Comparison of ENCODE assay signal across 21 cellular contexts in the genomic region with DNA sequence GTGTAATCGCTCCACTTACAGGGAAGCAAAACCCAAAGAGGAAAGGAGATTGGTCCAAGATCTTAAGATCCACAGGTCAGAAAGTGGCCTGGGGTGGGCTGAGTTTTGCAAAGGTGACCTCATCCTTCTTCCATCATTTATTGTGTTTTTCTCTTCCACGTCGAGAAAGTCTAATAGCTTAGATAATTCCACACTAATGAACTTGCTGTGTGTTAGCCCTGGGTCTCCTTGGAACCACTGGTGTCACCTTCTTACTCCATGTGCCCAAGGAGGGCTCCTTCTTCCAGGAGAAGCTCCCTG. TPM values are rescaled to one million over a fixed set of nuclear protein-coding genes. Genes with fewer than 3 reads are reported as not detected.
DNase-seq lines count a peak whose midpoint lies in the region; ATAC-seq, FAIRE-seq and TF ChIP-seq lines count a peak whose summit lies in the region.
"Had no signal": no experiment of that assay in that cellular context is flagged by ENCODE, and none has a peak within 500 bp of the region (broad histone marks: within the 10 kb centered on the region; RNA-seq: fewer than 3 reads in every experiment).

No MANE protein-coding gene starts in this region.

- H3K4me1 ChIP-seq in HepG2 (ENCODE audit: insufficient read depth, low read length), result peaks cover 86% of the 10 kb centered on the region
- no peaks in the 10 kb centered on the region for H3K4me1 ChIP-seq in right lobe of liver
- no peaks in the 10 kb centered on the region for H3K4me1 ChIP-seq in kidney (ENCODE audit: control insufficient read depth in 1 of 2, insufficient read depth in 1 of 2, low read depth in 1 of 2, low read length in 2 of 2)
- no peaks in the 10 kb centered on the region for H3K4me1 ChIP-seq in effector memory CD4-positive, alpha-beta T cell (ENCODE audit: control insufficient read depth, insufficient read depth, low read length, poor library complexity, severe bottlenecking)
- no peaks in the 10 kb centered on the region for H3K4me1 ChIP-seq in foreskin keratinocyte
- H3K4me1 ChIP-seq: A549, Caco-2 had no signal

- H3K4me3 ChIP-seq in HepG2 (replicated peaks in 1 of 3; ENCODE audit: insufficient read depth in 1 of 3, low read depth in 2 of 3, low read length in 3 of 3), result peak overlapping the region; percentile 64 to 83 (median 66); a peak in 5 of 6 replicates
- no peak overlapping the region for H3K4me3 ChIP-seq in right lobe of liver
- peak overlapping the region; percentile 73 to 85 for H3K4me3 ChIP-seq in kidney (ENCODE audit: low read length in 2 of 2)
- H3K4me3 ChIP-seq in effector memory CD4-positive, alpha-beta T cell (ENCODE audit: insufficient read depth, low read depth, low read length, poor library complexity, severe bottlenecking), result no peak overlapping the region
- H3K4me3 ChIP-seq: A549, GM23338 had no signal

- no peak for TF ChIP-seq RAD21 in HepG2 (CRISPR knock-in tag; IDR thresholded peaks at IDR 0.05)

- H3K9me3 ChIP-seq in HepG2 (ENCODE audit: low read length), result no peaks in the 10 kb centered on the region
- H3K9me3 ChIP-seq in right lobe of liver, result no peaks in the 10 kb centered on the region
- H3K9me3 ChIP-seq in kidney (ENCODE audit: control insufficient read depth in 1 of 2, low read length in 2 of 2), result no peaks in the 10 kb centered on the region
- H3K9me3 ChIP-seq in effector memory CD4-positive, alpha-beta T cell (ENCODE audit: control insufficient read depth, low read length), result no peaks in the 10 kb centered on the region
- H3K9me3 ChIP-seq: A549 had no signal

- no peaks in the 10 kb centered on the region for H4K20me1 ChIP-seq in HepG2 (ENCODE audit: insufficient read depth, low read length)

- 62% methylated on average over 3 of the region's 3 CpGs for WGBS in HepG2 (ENCODE audit: low lambda C conversion rate)
- 60% methylated on average over 1 of the region's 3 CpGs for WGBS in right lobe of liver (ENCODE audit: insufficient coverage, low coverage, low lambda C conversion rate, missing lambda C conversion rate)

- H3K27me3 ChIP-seq in HepG2 (ENCODE audit: control insufficient read depth in 1 of 2, insufficient read depth in 2 of 2, low read length in 2 of 2), result no peaks in the 10 kb centered on the region
- no peaks in the 10 kb centered on the region for H3K27me3 ChIP-seq in right lobe of liver
- H3K27me3 ChIP-seq in effector memory CD4-positive, alpha-beta T cell (replicated peaks; ENCODE audit: control insufficient read depth, insufficient read depth, low read length, poor library complexity, severe bottlenecking), result peaks cover 3% of the 10 kb centered on the region
- H3K27me3 ChIP-seq in foreskin keratinocyte, result peaks cover 23% of the 10 kb centered on the region

- H3K27ac ChIP-seq in HepG2 (ENCODE audit: extremely low read length, insufficient read depth, low read length) (peak overlapping the region; percentile 72), right lobe of liver (no peak overlapping the region), kidney (ENCODE audit: low read depth in 2 of 2, low read length in 2 of 2) (peak overlapping the region; percentile 81 to 91), substantia nigra (ENCODE audit: low read depth, low read length, poor library complexity, severe bottlenecking) (peak overlapping the region; percentile 97), foreskin keratinocyte (no peak overlapping the region)
- H3K27ac ChIP-seq in effector memory CD4-positive, alpha-beta T cell (ENCODE audit: insufficient read depth, low read length, poor library complexity, severe bottlenecking), result no peak overlapping the region
- H3K27ac ChIP-seq: 22Rv1, A549, C4-2B had no signal

- ATAC-seq in HepG2 (no peak), right lobe of liver (no peak), foreskin keratinocyte (no peak)

- in situ Hi-C loops in HepG2 (cut with HindIII; ENCODE audit: extremely low pct_ligation_motif_present, low pct_unique_long_range_greater_than_20kb), result loop anchor here (5.0 kb wide), 1 partner anchor 33 kb away; no protein-coding TSS in a partner anchor

- no peak for DNase-seq in HepG2 (ENCODE audit: low spot score)
- no peak for DNase-seq in right lobe of liver
- no peak for DNase-seq in kidney
- no peak for DNase-seq in substantia nigra (lab: John Stamatoyannopoulos, UW)
- DNase-seq in NCI-H748 (lab: John Stamatoyannopoulos, UW; ENCODE audit: unreplicated experiment), result no peak
- DNase-seq in effector memory CD4-positive, alpha-beta T cell, result no peak
- no peak for DNase-seq in foreskin keratinocyte
- DNase-seq: AML-193; Caco-2; CD4-positive, alpha-beta T cell; GDM1; HCEC 1CT; HFFc6 had no signal

- CTCF ChIA-PET in HepG2 (lab: Yijun Ruan, JAX; ENCODE audit: low intra/inter-chr PET ratio, low total read pairs), result interaction anchor here (1.4 to 3.9 kb wide), 2 partner anchors 31 to 87 kb away, joined by 3 to 20 read pairs; no protein-coding TSS in a partner anchor

- TF ChIP-seq CTCF in HepG2 (CRISPR knock-in tag; IDR thresholded peaks at IDR 0.05) (no peak), right lobe of liver (IDR thresholded peaks at IDR 0.05) (no peak), kidney (IDR thresholded peaks at IDR 0.05; ENCODE audit: borderline replicate concordance, extremely low read depth, insufficient read depth) (no peak), foreskin keratinocyte (conservative IDR thresholded peaks at IDR 0.05) (no peak)

- peak overlapping the region; percentile 84 for H3K4me2 ChIP-seq in HepG2 (ENCODE audit: low read depth, low read length)
- H3K4me2 ChIP-seq: A549, GM23338 had no signal

- TF ChIP-seq EP300 in HepG2 (IDR thresholded peaks at IDR 0.05; ENCODE audit: low read depth in 2 of 2, low read length in 2 of 2) (no peak), HepG2 (CRISPR knock-in tag; IDR thresholded peaks at IDR 0.05; ENCODE audit: borderline replicate concordance) (no peak)

- H3K79me2 ChIP-seq in HepG2 (ENCODE audit: insufficient read depth, low read length), result peaks cover 33% of the 10 kb centered on the region

- POLR2A ChIA-PET in HepG2 (lab: Yijun Ruan, JAX), result interaction anchor here (1.2 to 7.6 kb wide), 14 partner anchors 11 to 125 kb away, joined by 3 to 72 read pairs (median 15); partner anchors contain the start of gene TP53RK

- intact Hi-C loops in HepG2 (cut with micrococcal nuclease; ENCODE audit: unreplicated experiment), result no loop called here
- intact Hi-C loops in right lobe of liver (cut with DNase I), result no loop called here
- intact Hi-C loops in kidney (cut with DNase I), result no loop called here

- H3K36me3 ChIP-seq in HepG2 (replicated peaks in 1 of 2; ENCODE audit: control insufficient read depth in 1 of 2, insufficient read depth in 2 of 2, low read length in 2 of 2) (peaks cover 0 to 1% of the 10 kb centered on the region in 2 experiments; a peak in 2 of 5 replicates), right lobe of liver (no peaks in the 10 kb centered on the region), kidney (ENCODE audit: control insufficient read depth in 1 of 2, insufficient read depth in 2 of 2, low read length in 2 of 2) (peaks cover 0 to 3% of the 10 kb centered on the region in 2 donors)
- H3K36me3 ChIP-seq in effector memory CD4-positive, alpha-beta T cell (ENCODE audit: control insufficient read depth, insufficient read depth, low read length), result no peaks in the 10 kb centered on the region

- H3K9ac ChIP-seq in HepG2 (ENCODE audit: insufficient read depth, low read depth, low read length), result peak overlapping the region; percentile 27
- H3K9ac ChIP-seq in kidney (ENCODE audit: low read length in 2 of 2), result peak overlapping the region in 1 of 2 donors; percentile 72

- no peak overlapping the region for H2AFZ ChIP-seq in HepG2 (ENCODE audit: low read length)
- H2AFZ ChIP-seq: GM23338 had no signal

- TF ChIP-seq POLR2A in HepG2 (IDR thresholded peaks at IDR 0.05; ENCODE audit: insufficient read depth in 1 of 2, low read depth in 2 of 2, low read length in 2 of 2), result no peak
- no peak for TF ChIP-seq POLR2A in right lobe of liver (IDR thresholded peaks at IDR 0.05)

- no TSS peak for BruUV-seq in HepG2 (replicated peaks; lab: Mats Ljungman, UMichigan)

- no peak for FAIRE-seq in HepG2 (lab: Jason Lieb, UNC)
- FAIRE-seq in kidney (lab: Jason Lieb, UNC), result no peak
- FAIRE-seq: A549, GM12892, GM18507, H54, HTR-8/SVneo had no signal

RNA-seq across cellular contexts. Expression of gene SLC13A3, which starts 1.7 kb away (rescaled TPM):
- total RNA-seq in HepG2 (2016; rRNA removed; fragmentation: Illumina TruSeq; extraction: Trizol) (27.9 and 66.5 TPM in 2 replicates), right lobe of liver (10 to 100 TPM in 3 of 6 experiments, 1 to 10 TPM in 3; 3.7 to 14.6 (median 9.3) TPM), kidney (31.5 TPM), foreskin keratinocyte (3.1 and 5.1 TPM in 2 replicates)
- total RNA-seq in HepG2 (2016; cell fraction: cytosol; rRNA removed; fragmentation: Illumina TruSeq; extraction: Trizol; ENCODE audit: low read depth), result 23.8 and 30.4 TPM in 2 replicates
- total RNA-seq in HepG2 (2016; cell fraction: insoluble cytoplasmic fraction; rRNA removed; fragmentation: Illumina TruSeq; extraction: Trizol), result 29.2 and 65.4 TPM in 2 replicates
- 25.6 and 35.7 TPM in 2 replicates for total RNA-seq in HepG2 (2016; cell fraction: membrane; rRNA removed; fragmentation: Illumina TruSeq; extraction: Trizol)
- total RNA-seq in HepG2 (2016; cell fraction: nucleus; rRNA removed; fragmentation: Illumina TruSeq; extraction: Trizol), result 59.9 and 65.1 TPM in 2 replicates
- polyA plus RNA-seq in HepG2 (2011; rRNA removed) (63.3 and 76.0 TPM in 2 replicates), kidney (ENCODE audit: insufficient read depth, low read depth, low replicate concordance) (241 TPM), foreskin keratinocyte (4.6 and 5.3 TPM in 2 replicates)
- 40.8 and 74.9 TPM in 2 replicates for polyA plus RNA-seq in HepG2 (2011; cell fraction: cytosol; rRNA removed)
- 88.1 and 138 TPM in 2 replicates for polyA plus RNA-seq in HepG2 (2011; cell fraction: nucleus; rRNA removed)
- polyA plus RNA-seq in HepG2 (2012), result 42.2 and 59.1 TPM in 2 replicates
- 25.1 and 35.1 TPM in 2 replicates for polyA plus RNA-seq in HepG2 (2016; cell fraction: cytosol; fragmentation: Illumina TruSeq; extraction: Trizol; ENCODE audit: low read depth)
- polyA plus RNA-seq in HepG2 (2016; cell fraction: insoluble cytoplasmic fraction; fragmentation: Illumina TruSeq; extraction: Trizol; ENCODE audit: low read depth), result 30.5 and 31.8 TPM in 2 replicates
- 24.6 and 30.2 TPM in 2 replicates for polyA plus RNA-seq in HepG2 (2016; cell fraction: membrane; fragmentation: Illumina TruSeq; extraction: Trizol; ENCODE audit: low read depth)
- polyA plus RNA-seq in HepG2 (2016; cell fraction: nucleus; fragmentation: Illumina TruSeq; extraction: Trizol; ENCODE audit: insufficient read depth, low read depth), result 99.0 and 99.2 TPM in 2 replicates
- 0.42 and 193 TPM in 2 replicates for polyA minus RNA-seq in HepG2 (2011; rRNA and poly(A)+ RNA removed; ENCODE audit: low replicate concordance)
- 32.3 and 43.5 TPM in 2 replicates for polyA minus RNA-seq in HepG2 (2011; cell fraction: cytosol; rRNA and poly(A)+ RNA removed)
- polyA minus RNA-seq in HepG2 (2011; cell fraction: nucleus; rRNA and poly(A)+ RNA removed), result 50.4 and 63.9 TPM in 2 replicates

RNA-seq across cellular contexts. Expression of gene TP53RK, which starts 39.6 kb away (rescaled TPM):
- total RNA-seq in HepG2 (2016; rRNA removed; fragmentation: Illumina TruSeq; extraction: Trizol) (25.5 and 31.0 TPM in 2 replicates), right lobe of liver (1 to 10 TPM; 3.1 to 10.0 (median 5.2) TPM), kidney (11.0 TPM), foreskin keratinocyte (13.9 and 14.2 TPM in 2 replicates)
- 5.6 and 7.0 TPM in 2 replicates for total RNA-seq in HepG2 (2016; cell fraction: cytosol; rRNA removed; fragmentation: Illumina TruSeq; extraction: Trizol; ENCODE audit: low read depth)
- 26.0 and 33.1 TPM in 2 replicates for total RNA-seq in HepG2 (2016; cell fraction: insoluble cytoplasmic fraction; rRNA removed; fragmentation: Illumina TruSeq; extraction: Trizol)
- 12.6 and 14.4 TPM in 2 replicates for total RNA-seq in HepG2 (2016; cell fraction: membrane; rRNA removed; fragmentation: Illumina TruSeq; extraction: Trizol)
- total RNA-seq in HepG2 (2016; cell fraction: nucleus; rRNA removed; fragmentation: Illumina TruSeq; extraction: Trizol), result 15.4 and 17.9 TPM in 2 replicates
- polyA plus RNA-seq in HepG2 (2011; rRNA removed) (11.3 and 12.9 TPM in 2 replicates), kidney (ENCODE audit: insufficient read depth, low read depth, low replicate concordance) (9.3 TPM), foreskin keratinocyte (12.9 and 13.2 TPM in 2 replicates)
- polyA plus RNA-seq in HepG2 (2011; cell fraction: cytosol; rRNA removed), result 9.0 and 10.2 TPM in 2 replicates
- polyA plus RNA-seq in HepG2 (2011; cell fraction: nucleus; rRNA removed), result 4.4 and 5.3 TPM in 2 replicates
- polyA plus RNA-seq in HepG2 (2012), result 10.7 and 12.3 TPM in 2 replicates
- 3.9 and 4.7 TPM in 2 replicates for polyA plus RNA-seq in HepG2 (2016; cell fraction: cytosol; fragmentation: Illumina TruSeq; extraction: Trizol; ENCODE audit: low read depth)
- 28.1 and 30.7 TPM in 2 replicates for polyA plus RNA-seq in HepG2 (2016; cell fraction: insoluble cytoplasmic fraction; fragmentation: Illumina TruSeq; extraction: Trizol; ENCODE audit: low read depth)
- polyA plus RNA-seq in HepG2 (2016; cell fraction: membrane; fragmentation: Illumina TruSeq; extraction: Trizol; ENCODE audit: low read depth), result 7.3 and 9.0 TPM in 2 replicates
- 18.2 and 18.6 TPM in 2 replicates for polyA plus RNA-seq in HepG2 (2016; cell fraction: nucleus; fragmentation: Illumina TruSeq; extraction: Trizol; ENCODE audit: insufficient read depth, low read depth)
- polyA minus RNA-seq in HepG2 (2011; rRNA and poly(A)+ RNA removed; ENCODE audit: low replicate concordance), result 9.2 and 11.2 TPM in 2 replicates
- 10.6 and 11.6 TPM in 2 replicates for polyA minus RNA-seq in HepG2 (2011; cell fraction: cytosol; rRNA and poly(A)+ RNA removed)
- polyA minus RNA-seq in HepG2 (2011; cell fraction: nucleus; rRNA and poly(A)+ RNA removed), result 12.6 and 13.1 TPM in 2 replicates

RNA-seq across cellular contexts. Expression of gene SLC2A10, which starts 59.8 kb away (rescaled TPM):
- total RNA-seq in HepG2 (2016; rRNA removed; fragmentation: Illumina TruSeq; extraction: Trizol) (9.6 and 16.0 TPM in 2 replicates), right lobe of liver (10 to 100 TPM; 35.4 to 47.3 (median 42.7) TPM), kidney (7.1 TPM), foreskin keratinocyte (0.11 and 0.37 TPM in 2 replicates)
- total RNA-seq in HepG2 (2016; cell fraction: cytosol; rRNA removed; fragmentation: Illumina TruSeq; extraction: Trizol; ENCODE audit: low read depth), result 12.4 and 15.5 TPM in 2 replicates
- total RNA-seq in HepG2 (2016; cell fraction: insoluble cytoplasmic fraction; rRNA removed; fragmentation: Illumina TruSeq; extraction: Trizol), result 7.8 and 15.9 TPM in 2 replicates
- 13.5 and 14.9 TPM in 2 replicates for total RNA-seq in HepG2 (2016; cell fraction: membrane; rRNA removed; fragmentation: Illumina TruSeq; extraction: Trizol)
- total RNA-seq in HepG2 (2016; cell fraction: nucleus; rRNA removed; fragmentation: Illumina TruSeq; extraction: Trizol), result 16.7 and 19.1 TPM in 2 replicates
- polyA plus RNA-seq in HepG2 (2011; rRNA removed) (16.7 and 18.4 TPM in 2 replicates), kidney (ENCODE audit: insufficient read depth, low read depth, low replicate concordance) (3.7 TPM), foreskin keratinocyte (0.11 and 0.18 TPM in 2 replicates)
- polyA plus RNA-seq in HepG2 (2011; cell fraction: cytosol; rRNA removed), result 13.3 and 15.0 TPM in 2 replicates
- polyA plus RNA-seq in HepG2 (2011; cell fraction: nucleus; rRNA removed), result 17.7 and 19.3 TPM in 2 replicates
- 9.6 and 17.7 TPM in 2 replicates for polyA plus RNA-seq in HepG2 (2012)
- 13.4 and 16.9 TPM in 2 replicates for polyA plus RNA-seq in HepG2 (2016; cell fraction: cytosol; fragmentation: Illumina TruSeq; extraction: Trizol; ENCODE audit: low read depth)
- polyA plus RNA-seq in HepG2 (2016; cell fraction: insoluble cytoplasmic fraction; fragmentation: Illumina TruSeq; extraction: Trizol; ENCODE audit: low read depth), result 8.0 and 9.1 TPM in 2 replicates
- polyA plus RNA-seq in HepG2 (2016; cell fraction: membrane; fragmentation: Illumina TruSeq; extraction: Trizol; ENCODE audit: low read depth), result 10.5 and 11.4 TPM in 2 replicates
- 19.6 and 21.1 TPM in 2 replicates for polyA plus RNA-seq in HepG2 (2016; cell fraction: nucleus; fragmentation: Illumina TruSeq; extraction: Trizol; ENCODE audit: insufficient read depth, low read depth)
- polyA minus RNA-seq in HepG2 (2011; rRNA and poly(A)+ RNA removed; ENCODE audit: low replicate concordance), result 56.1 TPM in 1 of 2 replicates, not detected in the other
- 17.8 and 20.0 TPM in 2 replicates for polyA minus RNA-seq in HepG2 (2011; cell fraction: cytosol; rRNA and poly(A)+ RNA removed)
- 22.7 and 27.8 TPM in 2 replicates for polyA minus RNA-seq in HepG2 (2011; cell fraction: nucleus; rRNA and poly(A)+ RNA removed)
- total RNA-seq: CD4-positive, alpha-beta T cell had no signal

Comparison
In these comparisons a context has a peak if more than half of its experiments do, and no peak if none do; other contexts are left out.
1. H3K27ac ChIP-seq: peak in HepG2 (single experiment), kidney (2 of 2) and substantia nigra (single experiment); none in right lobe of liver (0 of 3), effector memory CD4-positive, alpha-beta T cell (single experiment) and foreskin keratinocyte (single experiment).
2. H3K4me3 ChIP-seq: peak in HepG2 (3 of 3) and kidney (2 of 2); none in right lobe of liver (0 of 3) and effector memory CD4-positive, alpha-beta T cell (single experiment).